Comparison of ENCODE assay signal across 28 cellular contexts in the genomic region with DNA sequence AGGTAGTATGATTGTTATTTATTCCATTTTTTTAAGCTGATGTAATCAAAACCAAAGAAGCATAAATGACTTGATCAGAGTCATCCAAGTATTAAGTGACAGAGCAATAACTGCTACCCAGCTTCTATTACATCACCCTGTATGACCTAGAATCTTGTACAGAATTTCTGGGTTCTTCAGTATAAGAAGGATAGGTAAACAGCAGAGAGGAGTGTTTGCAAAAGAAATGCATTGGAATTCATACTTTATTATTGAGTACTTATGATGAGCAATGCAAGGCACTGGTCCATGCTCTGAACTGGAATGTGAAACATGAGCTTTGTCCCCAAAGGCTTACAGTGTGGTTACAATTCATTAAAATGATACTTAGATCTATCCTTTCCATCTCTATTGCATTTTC.
DNase-seq lines count a peak whose midpoint lies in the region; ATAC-seq, FAIRE-seq and TF ChIP-seq lines count a peak whose summit lies in the region.
"Had no signal": no experiment of that assay in that cellular context is flagged by ENCODE, and none has a peak within 500 bp of the region (broad histone marks: within the 10 kb centered on the region; RNA-seq: fewer than 3 reads in every experiment).

No MANE protein-coding gene starts in this region.

- no peak overlapping the region for H4K5ac ChIP-seq in IMR-90 (ENCODE audit: low read depth, low read length)

- H2AFZ ChIP-seq in IMR-90 (replicated peaks; ENCODE audit: low read length, poor library complexity) (no peak overlapping the region), astrocyte (ENCODE audit: low read depth, low read length) (no peak overlapping the region)
- H2AFZ ChIP-seq: PC-9 had no signal

- in situ Hi-C loops in IMR-90 (cut with MboI; ENCODE audit: low sequenced_read_pairs): no loop called here

- no peak overlapping the region for H3K27ac Mint-ChIP-seq in astrocyte (ENCODE audit: unreplicated experiment)
- peak overlapping the region; percentile 10 for H3K27ac Mint-ChIP-seq in type B pancreatic cell
- H3K27ac Mint-ChIP-seq: activated CD8-positive, alpha-beta T cell treated with anti-CD3 and anti-CD28 coated beads, Interleukin-2, amount 10 ng/mL, durations not matched to agents 7 days and 5 days; activated naive CD4-positive, alpha-beta T cell treated with anti-CD3 and anti-CD28 coated beads, Interleukin-2, amount 50 U/mL, for 24 hours; activated T-helper 2 cell treated with anti-CD3 and anti-CD28 coated beads, Interferon-gamma antibody, Interleukin-2, Interleukin-4, amounts not matched to agents 10 μg/mL and 5 μg/mL and 100 μg/mL, durations not matched to agents 14 hours and 24 hours and 36 hours; mesothelial cell of epicardium; naive thymus-derived CD8-positive, alpha-beta T cell; stimulated activated memory B cell treated with anti-CD40 and anti-IgM and Interleukin-4, amounts not matched to agents 10 μg/mL and 1 μg/mL and 100 μg/mL, for 72 hours had no signal

- no peak for TF ChIP-seq RAD21 in IMR-90 (IDR thresholded peaks at IDR 0.05; ENCODE audit: low read length)

- H3K27me3 ChIP-seq in IMR-90 (ENCODE audit: control insufficient read depth, insufficient read depth, low read length) (no peaks in the 10 kb centered on the region), astrocyte (ENCODE audit: insufficient read depth, low read length) (no peaks in the 10 kb centered on the region), left lung (no peaks in the 10 kb centered on the region)
- H3K27me3 ChIP-seq: breast epithelium had no signal

- dilution Hi-C loops in IMR-90 (cut with HindIII; ENCODE audit: low sequenced_read_pairs, unreplicated experiment): no loop called here

- peak; percentile 90 for ATAC-seq in IMR-90 (ENCODE audit: low read depth)
- ATAC-seq in left lung: peak; percentile 74
- ATAC-seq: activated CD8-positive, alpha-beta T cell treated with anti-CD3 and anti-CD28 coated beads, Interleukin-2, amount 10 ng/mL, durations not matched to agents 7 days and 5 days; HCT116; naive thymus-derived CD8-positive, alpha-beta T cell; Right ventricle myocardium inferior; stimulated activated memory B cell treated with anti-CD40 and anti-IgM and Interleukin-4, amounts not matched to agents 10 μg/mL and 1 μg/mL and 100 μg/mL, for 72 hours had no signal

- no peak overlapping the region for H3K9ac ChIP-seq in IMR-90 (ENCODE audit: low read depth, low read length)
- no peak overlapping the region for H3K9ac ChIP-seq in astrocyte (ENCODE audit: low read length)

- no TSS peak for BruUV-seq in IMR-90 (replicated peaks; lab: Mats Ljungman, UMichigan)

- H2AK9ac ChIP-seq in IMR-90 (replicated peaks; ENCODE audit: low read depth, low read length, poor library complexity): no peak overlapping the region

- H2BK15ac ChIP-seq in IMR-90 (ENCODE audit: low read depth, low read length): no peak overlapping the region

- H2AK5ac ChIP-seq in IMR-90 (ENCODE audit: low read depth, low read length): no peak overlapping the region

- H4K8ac ChIP-seq in IMR-90 (ENCODE audit: low read depth in 2 of 2, low read length in 2 of 2): peak overlapping the region in 1 of 2 experiments; percentile 7; a peak in 1 of 4 replicates

- H3K27ac ChIP-seq in IMR-90 (ENCODE audit: insufficient read depth, low read length) (no peak overlapping the region), astrocyte (ENCODE audit: low read depth, low read length) (no peak overlapping the region), left lung (no peak overlapping the region)
- H3K27ac ChIP-seq: breast epithelium, PC-9 had no signal

- H2BK20ac ChIP-seq in IMR-90 (ENCODE audit: low read depth, low read length): no peak overlapping the region

- H3K9me1 ChIP-seq in IMR-90 (ENCODE audit: insufficient read depth, low read length): no peaks in the 10 kb centered on the region; the same call in 1 of the 2 replicates

- H3K56ac ChIP-seq in IMR-90 (ENCODE audit: extremely low read depth, insufficient read depth, low read length): no peak overlapping the region

- H3K27me3 Mint-ChIP-seq in astrocyte (ENCODE audit: low read depth, unreplicated experiment): no peaks in the 10 kb centered on the region
- no peaks in the 10 kb centered on the region for H3K27me3 Mint-ChIP-seq in type B pancreatic cell
- H3K27me3 Mint-ChIP-seq: activated naive CD4-positive, alpha-beta T cell treated with anti-CD3 and anti-CD28 coated beads, Interleukin-2, amount 50 U/mL, for 24 hours; stimulated activated memory B cell treated with anti-CD40 and anti-IgM and Interleukin-4, amounts not matched to agents 10 μg/mL and 1 μg/mL and 100 μg/mL, for 72 hours had no signal

- H3K23ac ChIP-seq in IMR-90 (ENCODE audit: low read depth, low read length): no peak overlapping the region

- intact Hi-C loops in IMR-90 (cut with micrococcal nuclease) (no loop called here), left lung (cut with DNase I) (no loop called here)

- H3K18ac ChIP-seq in IMR-90 (ENCODE audit: low read depth, low read length): no peak overlapping the region

- H3K4me3 Mint-ChIP-seq in astrocyte (ENCODE audit: unreplicated experiment): no peak overlapping the region
- H3K4me3 Mint-ChIP-seq in type B pancreatic cell: no peak overlapping the region
- H3K4me3 Mint-ChIP-seq: activated CD8-positive, alpha-beta T cell treated with anti-CD3 and anti-CD28 coated beads, Interleukin-2, amount 10 ng/mL, durations not matched to agents 7 days and 5 days; activated naive CD4-positive, alpha-beta T cell treated with anti-CD3 and anti-CD28 coated beads, Interleukin-2, amount 50 U/mL, for 24 hours; mesothelial cell of epicardium; naive thymus-derived CD8-positive, alpha-beta T cell; stimulated activated memory B cell treated with anti-CD40 and anti-IgM and Interleukin-4, amounts not matched to agents 10 μg/mL and 1 μg/mL and 100 μg/mL, for 72 hours had no signal

- no peaks in the 10 kb centered on the region for H3K79me2 ChIP-seq in astrocyte (ENCODE audit: insufficient read depth, low read length)

- POLR2A ChIA-PET in IMR-90 (lab: Charles Lee; ENCODE audit: unreplicated experiment): no interaction called here

- H3K4me1 ChIP-seq in IMR-90 (ENCODE audit: control insufficient read depth, insufficient read depth, low read length) (peaks cover 2% of the 10 kb centered on the region), astrocyte (ENCODE audit: insufficient read depth, low read length) (no peaks in the 10 kb centered on the region), left lung (no peaks in the 10 kb centered on the region)
- H3K4me1 ChIP-seq: breast epithelium had no signal

- H3K9me3 ChIP-seq in IMR-90 (ENCODE audit: control insufficient read depth, insufficient read depth, low read length) (no peaks in the 10 kb centered on the region), astrocyte (ENCODE audit: insufficient read depth, low read depth, low read length) (no peaks in the 10 kb centered on the region), left lung (no peaks in the 10 kb centered on the region)
- H3K9me3 ChIP-seq: breast epithelium, Caco-2 had no signal

- H4K91ac ChIP-seq in IMR-90 (ENCODE audit: insufficient read depth, low read depth, low read length): no peak overlapping the region

- CTCF ChIA-PET in IMR-90 (lab: Yijun Ruan, JAX): interaction anchor here (0.9 kb wide), 1 partner anchor 28 kb away, joined by 3 read pairs; no protein-coding TSS in a partner anchor

- H3K4ac ChIP-seq in IMR-90 (ENCODE audit: low read depth, low read length): no peak overlapping the region

- no peak for FAIRE-seq in astrocyte (lab: Jason Lieb, UNC)

- H4K20me1 ChIP-seq in IMR-90 (ENCODE audit: insufficient read depth, low read length): no peaks in the 10 kb centered on the region
- no peaks in the 10 kb centered on the region for H4K20me1 ChIP-seq in astrocyte (ENCODE audit: insufficient read depth, low read length)

- H3K4me3 ChIP-seq in IMR-90 (ENCODE audit: insufficient read depth, low read depth, low read length): no peak overlapping the region
- no peak overlapping the region for H3K4me3 ChIP-seq in astrocyte (ENCODE audit: insufficient read depth, low read depth, low read length)
- no peak overlapping the region for H3K4me3 ChIP-seq in left lung
- H3K4me3 ChIP-seq: breast epithelium, PC-9 had no signal

- H3K36me3 ChIP-seq in IMR-90 (ENCODE audit: control insufficient read depth, insufficient read depth, low read length): no peaks in the 10 kb centered on the region
- no peaks in the 10 kb centered on the region for H3K36me3 ChIP-seq in astrocyte (ENCODE audit: insufficient read depth, low read length)
- H3K36me3 ChIP-seq in left lung: no peaks in the 10 kb centered on the region
- H3K36me3 ChIP-seq: breast epithelium had no signal

- H3K36me3 Mint-ChIP-seq in astrocyte (ENCODE audit: low read depth, unreplicated experiment): no peaks in the 10 kb centered on the region
- peaks cover 14% of the 10 kb centered on the region for H3K36me3 Mint-ChIP-seq in type B pancreatic cell
- H3K36me3 Mint-ChIP-seq: activated naive CD4-positive, alpha-beta T cell treated with anti-CD3 and anti-CD28 coated beads, Interleukin-2, amount 50 U/mL, for 24 hours; mesothelial cell of epicardium; naive thymus-derived CD8-positive, alpha-beta T cell; stimulated activated memory B cell treated with anti-CD40 and anti-IgM and Interleukin-4, amounts not matched to agents 10 μg/mL and 1 μg/mL and 100 μg/mL, for 72 hours had no signal

- no peak for TF ChIP-seq POLR2A in IMR-90 (IDR thresholded peaks at IDR 0.05; ENCODE audit: low read depth, low read length)

- H3K4me1 Mint-ChIP-seq in astrocyte (ENCODE audit: low read depth, unreplicated experiment) (peaks cover 5% of the 10 kb centered on the region), type B pancreatic cell (ENCODE audit: unreplicated experiment) (peaks cover 41% of the 10 kb centered on the region)
- H3K4me1 Mint-ChIP-seq: activated naive CD4-positive, alpha-beta T cell treated with anti-CD3 and anti-CD28 coated beads, Interleukin-2, amount 50 U/mL, for 24 hours; naive thymus-derived CD8-positive, alpha-beta T cell; stimulated activated memory B cell treated with anti-CD40 and anti-IgM and Interleukin-4, amounts not matched to agents 10 μg/mL and 1 μg/mL and 100 μg/mL, for 72 hours had no signal

- DNase-seq in IMR-90 (peak; percentile 55), astrocyte (ENCODE audit: low read depth) (peak; percentile 42), left lung (no peak), type B pancreatic cell (ENCODE audit: extremely low spot score, unreplicated experiment) (no peak), DMS 273 treated with DMSO at 0.1 percent for 48 hours (lab: John Stamatoyannopoulos, UW) (no peak), NCI-H2081 treated with DMSO at 0.1 percent for 48 hours (lab: John Stamatoyannopoulos, UW) (no peak)
- DNase-seq in activated CD8-positive, alpha-beta memory T cell treated with anti-CD3 and anti-CD28 coated beads, Interleukin-2, amount 50 U/mL, for 4 hours: no peak
- DNase-seq: activated CD8-positive, alpha-beta T cell treated with anti-CD3 and anti-CD28 coated beads, Interleukin-2, amount 10 ng/mL, durations not matched to agents 7 days and 5 days; amniotic stem cell; C1 segment of cervical spinal cord; Caco-2; GF-D8; naive thymus-derived CD8-positive, alpha-beta T cell; NCI-H1048; NCI-H1694 treated with DMSO at 0.1 percent for 48 hours; NCI-H2227 treated with DMSO at 0.1 percent for 48 hours; NCI-H526; NK-92 treated with Interleukin-12 subunit alpha and Interleukin-12 subunit beta, amount 100 ng/mL, for 24 hours; PC-9; substantia nigra; trophoblast cell had no signal

- H2BK5ac ChIP-seq in IMR-90 (ENCODE audit: low read depth, low read length, poor library complexity, severe bottlenecking): no peak overlapping the region

- peak overlapping the region; percentile 63; the same call in 1 of the 2 replicates for H3K4me2 ChIP-seq in IMR-90 (ENCODE audit: low read depth, low read length)
- H3K4me2 ChIP-seq in astrocyte (ENCODE audit: low read length): no peak overlapping the region
- H3K4me2 ChIP-seq: PC-9 had no signal

- no peak overlapping the region for H2BK120ac ChIP-seq in IMR-90 (ENCODE audit: low read depth, low read length)

- TF ChIP-seq CTCF in IMR-90 (conservative IDR thresholded peaks at IDR 0.05; ENCODE audit: low read depth, low read length) (no peak), astrocyte (IDR thresholded peaks at IDR 0.05; ENCODE audit: insufficient read depth, low read depth, low read length) (no peak), left lung (IDR thresholded peaks at IDR 0.05) (no peak), type B pancreatic cell (conservative IDR thresholded peaks at IDR 0.05) (no peak)

- H3K9me3 Mint-ChIP-seq in astrocyte (ENCODE audit: unreplicated experiment) (no peaks in the 10 kb centered on the region), type B pancreatic cell (no peaks in the 10 kb centered on the region)
- H3K9me3 Mint-ChIP-seq: activated T-helper 2 cell treated with anti-CD3 and anti-CD28 coated beads, Interferon-gamma antibody, Interleukin-2, Interleukin-4, amounts not matched to agents 10 μg/mL and 5 μg/mL and 100 μg/mL, durations not matched to agents 14 hours and 24 hours and 36 hours; mesothelial cell of epicardium had no signal

- H3K14ac ChIP-seq in IMR-90 (replicated peaks; ENCODE audit: low read depth, low read length): no peak overlapping the region

- H3K79me1 ChIP-seq in IMR-90 (ENCODE audit: low read depth in 1 of 2, low read length in 2 of 2): no peaks in the 10 kb centered on the region; a peak in 1 of 4 replicates

Comparison
In these comparisons a context has a peak if more than half of its experiments do, and no peak if none do; other contexts are left out.
1. DNase-seq: peak in IMR-90 (single experiment) and astrocyte (single experiment); none in left lung (0 of 2), type B pancreatic cell (single experiment), DMS 273 treated with DMSO at 0.1 percent for 48 hours (single experiment), activated CD8-positive, alpha-beta memory T cell treated with anti-CD3 and anti-CD28 coated beads, Interleukin-2, amount 50 U/mL, for 4 hours (single experiment) and NCI-H2081 treated with DMSO at 0.1 percent for 48 hours (single experiment).